In genomic region chr12:6494968-6495367, GRCh38 we compare ENCODE assay signal across 9 cellular contexts. TPM values are rescaled to one million over a fixed set of nuclear protein-coding genes. Genes with fewer than 3 reads are reported as not detected.
DNase-seq lines count a peak whose midpoint lies in the region; ATAC-seq and TF ChIP-seq lines count a peak whose summit lies in the region.
"Had no signal": no experiment of that assay in that cellular context is flagged by ENCODE, and none has a peak within 500 bp of the region (broad histone marks: within the 10 kb centered on the region; RNA-seq: fewer than 3 reads in every experiment).

No MANE protein-coding gene starts in this region.

- TF ChIP-seq CTCF in upper lobe of left lung (IDR thresholded peaks at IDR 0.05), result no peak

- no peaks in the 10 kb centered on the region for H3K9me3 Mint-ChIP-seq in activated naive CD8-positive, alpha-beta T cell treated with anti-CD3 and anti-CD28 coated beads, Interleukin-2, amount 10 ng/mL, durations not matched to agents 7 days and 5 days

- peak overlapping the region; percentile 96 for H3K4me3 Mint-ChIP-seq in activated naive CD8-positive, alpha-beta T cell treated with anti-CD3 and anti-CD28 coated beads, Interleukin-2, amount 10 ng/mL, durations not matched to agents 7 days and 5 days

- H4K20me1 ChIP-seq in BLaER1, result no peaks in the 10 kb centered on the region

- H3K9ac ChIP-seq in BLaER1 (peak overlapping the region; percentile 93), HUES64 (ENCODE audit: low read depth, low read length) (peak overlapping the region; percentile 86; the same call in 1 of the 2 replicates)

- peaks cover 70% of the 10 kb centered on the region for H3K36me3 ChIP-seq in BLaER1
- H3K36me3 ChIP-seq in HUES64 (ENCODE audit: insufficient read depth, low read length), result peaks cover 57% of the 10 kb centered on the region
- peaks cover 61% of the 10 kb centered on the region for H3K36me3 ChIP-seq in mesodermal cell (ENCODE audit: control insufficient read depth, insufficient read depth, low read length)
- peaks cover 0 to 46% (median 18%) of the 10 kb centered on the region in 4 donors for H3K36me3 ChIP-seq in upper lobe of left lung

- ATAC-seq in activated naive CD8-positive, alpha-beta T cell treated with anti-CD3 and anti-CD28 coated beads, Interleukin-2, amount 10 ng/mL, durations not matched to agents 7 days and 5 days (ENCODE audit: low read depth), result no peak
- ATAC-seq in HG02981 (IDR thresholded peaks at IDR 0.05; ENCODE audit: unreplicated experiment) (no peak), GM19455 (IDR thresholded peaks at IDR 0.05; ENCODE audit: unreplicated experiment) (no peak), upper lobe of left lung (ENCODE audit: low FRiP score in 2 of 2) (no peak)

- H3K27me3 ChIP-seq in BLaER1 (no peaks in the 10 kb centered on the region), HUES64 (ENCODE audit: insufficient read depth, low read length) (no peaks in the 10 kb centered on the region), upper lobe of left lung (no peaks in the 10 kb centered on the region)

- peaks cover 28% of the 10 kb centered on the region for H3K36me3 Mint-ChIP-seq in activated naive CD8-positive, alpha-beta T cell treated with anti-CD3 and anti-CD28 coated beads, Interleukin-2, amount 10 ng/mL, durations not matched to agents 7 days and 5 days

- peak overlapping the region; percentile 84 for H3K4me3 ChIP-seq in BLaER1
- H3K4me3 ChIP-seq in HUES64 (ENCODE audit: low read length), result peak overlapping the region; percentile 97
- peak overlapping the region; percentile 87 for H3K4me3 ChIP-seq in mesodermal cell (ENCODE audit: extremely low read depth, insufficient read depth, low read length, poor library complexity, severe bottlenecking)
- H3K4me3 ChIP-seq in upper lobe of left lung, result peak overlapping the region in 2 of 4 donors; percentile 83 to 85
- H3K4me3 ChIP-seq: lung had no signal

- H3K27me3 Mint-ChIP-seq in activated naive CD8-positive, alpha-beta T cell treated with anti-CD3 and anti-CD28 coated beads, Interleukin-2, amount 10 ng/mL, durations not matched to agents 7 days and 5 days, result no peaks in the 10 kb centered on the region

- peaks cover 28% of the 10 kb centered on the region for H3K4me1 Mint-ChIP-seq in activated naive CD8-positive, alpha-beta T cell treated with anti-CD3 and anti-CD28 coated beads, Interleukin-2, amount 10 ng/mL, durations not matched to agents 7 days and 5 days

- TF ChIP-seq EP300 in upper lobe of left lung (IDR thresholded peaks at IDR 0.05), result no peak

- TF ChIP-seq POLR2A in upper lobe of left lung (IDR thresholded peaks at IDR 0.05), result no peak

- H3K27ac ChIP-seq in BLaER1 (peak overlapping the region; percentile 97), HUES64 (ENCODE audit: low read depth, low read length) (no peak overlapping the region), mesodermal cell (ENCODE audit: low read depth, low read length, severe bottlenecking) (no peak overlapping the region), upper lobe of left lung (no peak overlapping the region)

- H3K4me1 ChIP-seq in BLaER1 (peaks cover 43% of the 10 kb centered on the region), HUES64 (ENCODE audit: insufficient read depth, low read length) (peaks cover 7% of the 10 kb centered on the region), mesodermal cell (ENCODE audit: control insufficient read depth, insufficient read depth, low read length, poor library complexity, severe bottlenecking) (peaks cover 11% of the 10 kb centered on the region), upper lobe of left lung (peaks cover 18 to 26% (median 21%) of the 10 kb centered on the region in 4 donors)

- peak overlapping the region; percentile 97 for H3K27ac Mint-ChIP-seq in activated naive CD8-positive, alpha-beta T cell treated with anti-CD3 and anti-CD28 coated beads, Interleukin-2, amount 10 ng/mL, durations not matched to agents 7 days and 5 days

- DNase-seq in activated naive CD8-positive, alpha-beta T cell treated with anti-CD3 and anti-CD28 coated beads, Interleukin-2, amount 10 ng/mL, durations not matched to agents 7 days and 5 days, result no peak
- no peak for DNase-seq in activated gamma-delta T cell (lab: John Stamatoyannopoulos, UW)
- DNase-seq in upper lobe of left lung, result no peak

- H3K4me2 ChIP-seq in BLaER1, result peak overlapping the region; percentile 89

- 81% methylated on average over 1 of the region's 1 CpG for WGBS in HUES64
- WGBS in mesodermal cell (ENCODE audit: insufficient coverage in 2 of 2), 2 experiments, result 75 to 100% methylated on average over 1 of the region's 1 CpG
- 77 to 95% methylated on average over 1 of the region's 1 CpG for WGBS in upper lobe of left lung, 2 donors

- POLR2A ChIA-PET in activated naive CD8-positive, alpha-beta T cell treated with anti-CD3 and anti-CD28 coated beads, Interleukin-2, amount 10 ng/mL, durations not matched to agents 7 days and 5 days (lab: Charles Lee), result interaction anchor here (0.6 to 5.6 kb wide), 16 partner anchors 9 to 169 kb away, joined by 3 to 108 read pairs (median 3); partner anchors contain the start of genes GAPDH, NOP2 and VAMP1

- H3K9me3 ChIP-seq in BLaER1 (no peaks in the 10 kb centered on the region), HUES64 (ENCODE audit: insufficient read depth, low read depth, low read length) (no peaks in the 10 kb centered on the region), mesodermal cell (ENCODE audit: control insufficient read depth, low read length) (no peaks in the 10 kb centered on the region), upper lobe of left lung (no peaks in the 10 kb centered on the region)

RNA-seq across cellular contexts. Expression of gene NCAPD2, which starts 1.1 kb away (rescaled TPM):
- 66.6 TPM for polyA plus RNA-seq in HUES64 (2013, experiment 1 of 2)
- 80.5 TPM for polyA plus RNA-seq in HUES64 (2013, experiment 2 of 2)
- total RNA-seq in activated naive CD8-positive, alpha-beta T cell treated with anti-CD3 and anti-CD28 coated beads, Interleukin-2, amount 10 ng/mL, durations not matched to agents 7 days and 5 days, result 100 to 1,000 TPM; 147 to 157 TPM
- 98.3 TPM for polyA plus RNA-seq in mesodermal cell (2013, experiment 1 of 2)
- 88.4 TPM for polyA plus RNA-seq in mesodermal cell (2013, experiment 2 of 2)
- 10 to 100 TPM; 15.4 to 43.0 (median 25.5) TPM for total RNA-seq in upper lobe of left lung

RNA-seq across cellular contexts. Expression of gene MRPL51, which starts 1.9 kb away (rescaled TPM):
- polyA plus RNA-seq in HUES64 (2013, experiment 1 of 2), result 233 TPM
- 231 TPM for polyA plus RNA-seq in HUES64 (2013, experiment 2 of 2)
- total RNA-seq in activated naive CD8-positive, alpha-beta T cell treated with anti-CD3 and anti-CD28 coated beads, Interleukin-2, amount 10 ng/mL, durations not matched to agents 7 days and 5 days, result 100 to 1,000 TPM; 169 to 170 TPM
- 259 TPM for polyA plus RNA-seq in mesodermal cell (2013, experiment 1 of 2)
- 255 TPM for polyA plus RNA-seq in mesodermal cell (2013, experiment 2 of 2)
- 100 to 1,000 TPM in 2 of 6 donors, 10 to 100 TPM in 4; 40.1 to 125 (median 67.2) TPM for total RNA-seq in upper lobe of left lung

RNA-seq across cellular contexts. Expression of gene VAMP1, which starts 24.5 kb away (rescaled TPM):
- polyA plus RNA-seq in HUES64 (2013, experiment 1 of 2), result 7.7 TPM
- polyA plus RNA-seq in HUES64 (2013, experiment 2 of 2), result 11.1 TPM
- 10 to 100 TPM; 65.5 to 72.1 TPM for total RNA-seq in activated naive CD8-positive, alpha-beta T cell treated with anti-CD3 and anti-CD28 coated beads, Interleukin-2, amount 10 ng/mL, durations not matched to agents 7 days and 5 days
- polyA plus RNA-seq in mesodermal cell (2013, experiment 1 of 2), result 8.1 TPM
- polyA plus RNA-seq in mesodermal cell (2013, experiment 2 of 2), result 9.9 TPM
- total RNA-seq in upper lobe of left lung, result 10 to 100 TPM in 2 of 6 donors, 1 to 10 TPM in 4; 4.6 to 25.1 (median 7.1) TPM

RNA-seq across cellular contexts. Expression of gene GAPDH, which starts 39.3 kb away (rescaled TPM):
- 5,269 TPM for polyA plus RNA-seq in HUES64 (2013, experiment 1 of 2)
- polyA plus RNA-seq in HUES64 (2013, experiment 2 of 2), result 5,160 TPM
- 1,000 to 10,000 TPM; 4,618 to 4,824 TPM for total RNA-seq in activated naive CD8-positive, alpha-beta T cell treated with anti-CD3 and anti-CD28 coated beads, Interleukin-2, amount 10 ng/mL, durations not matched to agents 7 days and 5 days
- polyA plus RNA-seq in mesodermal cell (2013, experiment 1 of 2), result 4,059 TPM
- polyA plus RNA-seq in mesodermal cell (2013, experiment 2 of 2), result 3,444 TPM
- total RNA-seq in upper lobe of left lung, result 1,000 to 10,000 TPM in 3 of 6 donors, 100 to 1,000 TPM in 3; 442 to 1,402 (median 931) TPM

RNA-seq across cellular contexts. Expression of gene TAPBPL, which starts 43.1 kb away (rescaled TPM):
- polyA plus RNA-seq in HUES64 (2013, experiment 1 of 2), result 0.55 TPM
- polyA plus RNA-seq in HUES64 (2013, experiment 2 of 2), result 0.63 TPM
- total RNA-seq in activated naive CD8-positive, alpha-beta T cell treated with anti-CD3 and anti-CD28 coated beads, Interleukin-2, amount 10 ng/mL, durations not matched to agents 7 days and 5 days, result 10 to 100 TPM; 49.4 to 50.1 TPM
- polyA plus RNA-seq in mesodermal cell (2013, experiment 1 of 2), result 1.4 TPM
- 1.3 TPM for polyA plus RNA-seq in mesodermal cell (2013, experiment 2 of 2)
- total RNA-seq in upper lobe of left lung, result 10 to 100 TPM; 32.6 to 71.5 (median 46.9) TPM
